2 cellular contexts compared by ENCODE assay signal in genomic region chr2:39778775-39779751, GRCh38.
TF ChIP-seq lines count a peak whose summit lies in the region.

A gene with protein sequence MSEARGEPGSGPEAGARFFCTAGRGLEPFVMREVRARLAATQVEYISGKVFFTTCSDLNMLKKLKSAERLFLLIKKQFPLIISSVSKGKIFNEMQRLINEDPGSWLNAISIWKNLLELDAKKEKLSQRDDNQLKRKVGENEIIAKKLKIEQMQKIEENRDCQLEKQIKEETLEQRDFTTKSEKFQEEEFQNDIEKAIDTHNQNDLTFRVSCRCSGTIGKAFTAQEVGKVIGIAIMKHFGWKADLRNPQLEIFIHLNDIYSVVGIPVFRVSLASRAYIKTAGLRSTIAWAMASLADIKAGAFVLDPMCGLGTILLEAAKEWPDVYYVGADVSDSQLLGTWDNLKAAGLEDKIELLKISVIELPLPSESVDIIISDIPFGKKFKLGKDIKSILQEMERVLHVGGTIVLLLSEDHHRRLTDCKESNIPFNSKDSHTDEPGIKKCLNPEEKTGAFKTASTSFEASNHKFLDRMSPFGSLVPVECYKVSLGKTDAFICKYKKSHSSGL (minus strand): TSS chr2:39779258. CDS start chr2:39779239, 19 bp downstream.

TF ChIP-seq in A549, 52 proteins besides CTCF, POLR2A, EP300 and RAD21 (continued from another document and continues in another):
- TF ChIP-seq MAZ (IDR thresholded peaks at IDR 0.05; ENCODE audit: borderline replicate concordance, low read depth, low read length) (0 out of 2 replicates have a peak, but pooled peaks have one; percentile 20), SREBF2 (IDR thresholded peaks at IDR 0.05) (no peak), RFX5 (IDR thresholded peaks at IDR 0.05) (no peak), HOXB5 (CRISPR knock-in tag; IDR thresholded peaks at IDR 0.05) (peak; percentile 86), MYC (IDR thresholded peaks at IDR 0.05; ENCODE audit: borderline replicate concordance, low read length) (no peak; the same call in 1 of the 2 replicates), SMC3 (IDR thresholded peaks at IDR 0.05) (no peak), POLR2AphosphoS2 (conservative IDR thresholded peaks at IDR 0.05; ENCODE audit: low read length) (no peak), CBX8 (IDR thresholded peaks at IDR 0.05) (no peak), E2F6 (IDR thresholded peaks at IDR 0.05; ENCODE audit: borderline replicate concordance, low read depth) (peak; percentile 93), TP53 (CRISPR knock-in tag; IDR thresholded peaks at IDR 0.05) (peak; percentile 79; the same call in 1 of the 2 replicates), NPAS2 (CRISPR knock-in tag; IDR thresholded peaks at IDR 0.05; ENCODE audit: borderline replicate concordance) (0 out of 2 replicates have a peak, but pooled peaks have one; percentile 42), JUN (IDR thresholded peaks at IDR 0.05) (peak; percentile 46 to 79; a peak in 3 of 5 replicates), EHF (CRISPR knock-in tag; IDR thresholded peaks at IDR 0.05) (no peak), ZSCAN20 (CRISPR knock-in tag; IDR thresholded peaks at IDR 0.05) (no peak), NR3C1 (IDR thresholded peaks at IDR 0.05) (no peak), EHMT2 (IDR thresholded peaks at IDR 0.05; ENCODE audit: low read depth) (no peak), RARB (CRISPR knock-in tag; IDR thresholded peaks at IDR 0.05) (no peak), MAFK (IDR thresholded peaks at IDR 0.05; ENCODE audit: partially characterized antibody) (no peak), CBX2 (IDR thresholded peaks at IDR 0.05; ENCODE audit: borderline replicate concordance, low read depth) (no peak), HEYL (CRISPR knock-in tag; IDR thresholded peaks at IDR 0.05) (no peak), CHD2 (IDR thresholded peaks at IDR 0.05; ENCODE audit: low read length, partially characterized antibody) (no peak), ESRRA (IDR thresholded peaks at IDR 0.05; ENCODE audit: borderline replicate concordance, low read length) (no peak), ZC3H11A (IDR thresholded peaks at IDR 0.05) (no peak), RCOR1 (IDR thresholded peaks at IDR 0.05; ENCODE audit: low read depth, low read length) (no peak), HMGXB4 (CRISPR knock-in tag; IDR thresholded peaks at IDR 0.05; ENCODE audit: borderline replicate concordance) (0 out of 2 replicates have a peak, but pooled peaks have one; percentile 79), NFE2L2 (conservative IDR thresholded peaks at IDR 0.05; ENCODE audit: low read length) (no peak), PHF8 (IDR thresholded peaks at IDR 0.05; ENCODE audit: borderline replicate concordance, low read depth) (peak; percentile 99)
- TF ChIP-seq, protein P1, sequence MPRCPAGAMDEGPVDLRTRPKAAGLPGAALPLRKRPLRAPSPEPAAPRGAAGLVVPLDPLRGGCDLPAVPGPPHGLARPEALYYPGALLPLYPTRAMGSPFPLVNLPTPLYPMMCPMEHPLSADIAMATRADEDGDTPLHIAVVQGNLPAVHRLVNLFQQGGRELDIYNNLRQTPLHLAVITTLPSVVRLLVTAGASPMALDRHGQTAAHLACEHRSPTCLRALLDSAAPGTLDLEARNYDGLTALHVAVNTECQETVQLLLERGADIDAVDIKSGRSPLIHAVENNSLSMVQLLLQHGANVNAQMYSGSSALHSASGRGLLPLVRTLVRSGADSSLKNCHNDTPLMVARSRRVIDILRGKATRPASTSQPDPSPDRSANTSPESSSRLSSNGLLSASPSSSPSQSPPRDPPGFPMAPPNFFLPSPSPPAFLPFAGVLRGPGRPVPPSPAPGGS (IDR thresholded peaks at IDR 0.05): 0 out of 3 replicates have a peak, but pooled peaks have one; percentile 67
- TF ChIP-seq, protein P2, sequence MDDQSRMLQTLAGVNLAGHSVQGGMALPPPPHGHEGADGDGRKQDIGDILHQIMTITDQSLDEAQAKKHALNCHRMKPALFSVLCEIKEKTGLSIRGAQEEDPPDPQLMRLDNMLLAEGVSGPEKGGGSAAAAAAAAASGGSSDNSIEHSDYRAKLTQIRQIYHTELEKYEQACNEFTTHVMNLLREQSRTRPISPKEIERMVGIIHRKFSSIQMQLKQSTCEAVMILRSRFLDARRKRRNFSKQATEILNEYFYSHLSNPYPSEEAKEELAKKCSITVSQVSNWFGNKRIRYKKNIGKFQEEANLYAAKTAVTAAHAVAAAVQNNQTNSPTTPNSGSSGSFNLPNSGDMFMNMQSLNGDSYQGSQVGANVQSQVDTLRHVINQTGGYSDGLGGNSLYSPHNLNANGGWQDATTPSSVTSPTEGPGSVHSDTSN (IDR thresholded peaks at IDR 0.05): no peak
- TF ChIP-seq, protein P3, sequence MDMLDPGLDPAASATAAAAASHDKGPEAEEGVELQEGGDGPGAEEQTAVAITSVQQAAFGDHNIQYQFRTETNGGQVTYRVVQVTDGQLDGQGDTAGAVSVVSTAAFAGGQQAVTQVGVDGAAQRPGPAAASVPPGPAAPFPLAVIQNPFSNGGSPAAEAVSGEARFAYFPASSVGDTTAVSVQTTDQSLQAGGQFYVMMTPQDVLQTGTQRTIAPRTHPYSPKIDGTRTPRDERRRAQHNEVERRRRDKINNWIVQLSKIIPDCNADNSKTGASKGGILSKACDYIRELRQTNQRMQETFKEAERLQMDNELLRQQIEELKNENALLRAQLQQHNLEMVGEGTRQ (IDR thresholded peaks at IDR 0.05): peak; percentile 85
- TF ChIP-seq, protein P4, sequence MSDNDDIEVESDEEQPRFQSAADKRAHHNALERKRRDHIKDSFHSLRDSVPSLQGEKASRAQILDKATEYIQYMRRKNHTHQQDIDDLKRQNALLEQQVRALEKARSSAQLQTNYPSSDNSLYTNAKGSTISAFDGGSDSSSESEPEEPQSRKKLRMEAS (IDR thresholded peaks at IDR 0.05): peak; percentile 94
- TF ChIP-seq, protein P5, sequence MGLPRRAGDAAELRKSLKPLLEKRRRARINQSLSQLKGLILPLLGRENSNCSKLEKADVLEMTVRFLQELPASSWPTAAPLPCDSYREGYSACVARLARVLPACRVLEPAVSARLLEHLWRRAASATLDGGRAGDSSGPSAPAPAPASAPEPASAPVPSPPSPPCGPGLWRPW (IDR thresholded peaks at IDR 0.05): no peak

TF ChIP-seq in WTC11, 78 proteins besides CTCF, POLR2A, EP300 and RAD21 (continued from another document and continues in another):
- TF ChIP-seq, protein P6, sequence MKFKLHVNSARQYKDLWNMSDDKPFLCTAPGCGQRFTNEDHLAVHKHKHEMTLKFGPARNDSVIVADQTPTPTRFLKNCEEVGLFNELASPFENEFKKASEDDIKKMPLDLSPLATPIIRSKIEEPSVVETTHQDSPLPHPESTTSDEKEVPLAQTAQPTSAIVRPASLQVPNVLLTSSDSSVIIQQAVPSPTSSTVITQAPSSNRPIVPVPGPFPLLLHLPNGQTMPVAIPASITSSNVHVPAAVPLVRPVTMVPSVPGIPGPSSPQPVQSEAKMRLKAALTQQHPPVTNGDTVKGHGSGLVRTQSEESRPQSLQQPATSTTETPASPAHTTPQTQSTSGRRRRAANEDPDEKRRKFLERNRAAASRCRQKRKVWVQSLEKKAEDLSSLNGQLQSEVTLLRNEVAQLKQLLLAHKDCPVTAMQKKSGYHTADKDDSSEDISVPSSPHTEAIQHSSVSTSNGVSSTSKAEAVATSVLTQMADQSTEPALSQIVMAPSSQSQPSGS (CRISPR knock-in tag; IDR thresholded peaks at IDR 0.05; ENCODE audit: borderline replicate concordance, low read depth): no peak
- TF ChIP-seq FOXJ3 (CRISPR knock-in tag; IDR thresholded peaks at IDR 0.05; ENCODE audit: borderline replicate concordance): no peak
- no peak for TF ChIP-seq TEAD4 (CRISPR knock-in tag; IDR thresholded peaks at IDR 0.05)
- TF ChIP-seq, protein P7, sequence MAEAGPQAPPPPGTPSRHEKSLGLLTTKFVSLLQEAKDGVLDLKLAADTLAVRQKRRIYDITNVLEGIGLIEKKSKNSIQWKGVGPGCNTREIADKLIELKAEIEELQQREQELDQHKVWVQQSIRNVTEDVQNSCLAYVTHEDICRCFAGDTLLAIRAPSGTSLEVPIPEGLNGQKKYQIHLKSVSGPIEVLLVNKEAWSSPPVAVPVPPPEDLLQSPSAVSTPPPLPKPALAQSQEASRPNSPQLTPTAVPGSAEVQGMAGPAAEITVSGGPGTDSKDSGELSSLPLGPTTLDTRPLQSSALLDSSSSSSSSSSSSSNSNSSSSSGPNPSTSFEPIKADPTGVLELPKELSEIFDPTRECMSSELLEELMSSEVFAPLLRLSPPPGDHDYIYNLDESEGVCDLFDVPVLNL (CRISPR knock-in tag; IDR thresholded peaks at IDR 0.05; ENCODE audit: borderline replicate concordance, low read depth): no peak; the same call in 1 of the 2 replicates
- TF ChIP-seq, protein P8, sequence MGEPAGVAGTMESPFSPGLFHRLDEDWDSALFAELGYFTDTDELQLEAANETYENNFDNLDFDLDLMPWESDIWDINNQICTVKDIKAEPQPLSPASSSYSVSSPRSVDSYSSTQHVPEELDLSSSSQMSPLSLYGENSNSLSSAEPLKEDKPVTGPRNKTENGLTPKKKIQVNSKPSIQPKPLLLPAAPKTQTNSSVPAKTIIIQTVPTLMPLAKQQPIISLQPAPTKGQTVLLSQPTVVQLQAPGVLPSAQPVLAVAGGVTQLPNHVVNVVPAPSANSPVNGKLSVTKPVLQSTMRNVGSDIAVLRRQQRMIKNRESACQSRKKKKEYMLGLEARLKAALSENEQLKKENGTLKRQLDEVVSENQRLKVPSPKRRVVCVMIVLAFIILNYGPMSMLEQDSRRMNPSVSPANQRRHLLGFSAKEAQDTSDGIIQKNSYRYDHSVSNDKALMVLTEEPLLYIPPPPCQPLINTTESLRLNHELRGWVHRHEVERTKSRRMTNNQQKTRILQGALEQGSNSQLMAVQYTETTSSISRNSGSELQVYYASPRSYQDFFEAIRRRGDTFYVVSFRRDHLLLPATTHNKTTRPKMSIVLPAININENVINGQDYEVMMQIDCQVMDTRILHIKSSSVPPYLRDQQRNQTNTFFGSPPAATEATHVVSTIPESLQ (CRISPR knock-in tag; IDR thresholded peaks at IDR 0.05): no peak
- TF ChIP-seq SOX15 (CRISPR knock-in tag; IDR thresholded peaks at IDR 0.05): no peak
- TF ChIP-seq, protein P4 (CRISPR knock-in tag; IDR thresholded peaks at IDR 0.05): peak; percentile 97
- TF ChIP-seq ZNF532 (CRISPR knock-in tag; IDR thresholded peaks at IDR 0.05; ENCODE audit: borderline replicate concordance): no peak
- no peak for TF ChIP-seq AR (CRISPR knock-in tag; IDR thresholded peaks at IDR 0.05)
- TF ChIP-seq HMGXB4 (CRISPR knock-in tag; IDR thresholded peaks at IDR 0.05): peak; percentile 94
- TF ChIP-seq SMAD4 (CRISPR knock-in tag; IDR thresholded peaks at IDR 0.05): no peak
- peak; percentile 94 for TF ChIP-seq GTF2I (CRISPR knock-in tag; conservative IDR thresholded peaks at IDR 0.05)
- TF ChIP-seq ZNF317 (CRISPR knock-in tag; IDR thresholded peaks at IDR 0.05; ENCODE audit: borderline replicate concordance, low read depth): peak; percentile 62; the same call in 1 of the 2 replicates
